Comparison of ENCODE assay signal across 15 cellular contexts in the genomic region with DNA sequence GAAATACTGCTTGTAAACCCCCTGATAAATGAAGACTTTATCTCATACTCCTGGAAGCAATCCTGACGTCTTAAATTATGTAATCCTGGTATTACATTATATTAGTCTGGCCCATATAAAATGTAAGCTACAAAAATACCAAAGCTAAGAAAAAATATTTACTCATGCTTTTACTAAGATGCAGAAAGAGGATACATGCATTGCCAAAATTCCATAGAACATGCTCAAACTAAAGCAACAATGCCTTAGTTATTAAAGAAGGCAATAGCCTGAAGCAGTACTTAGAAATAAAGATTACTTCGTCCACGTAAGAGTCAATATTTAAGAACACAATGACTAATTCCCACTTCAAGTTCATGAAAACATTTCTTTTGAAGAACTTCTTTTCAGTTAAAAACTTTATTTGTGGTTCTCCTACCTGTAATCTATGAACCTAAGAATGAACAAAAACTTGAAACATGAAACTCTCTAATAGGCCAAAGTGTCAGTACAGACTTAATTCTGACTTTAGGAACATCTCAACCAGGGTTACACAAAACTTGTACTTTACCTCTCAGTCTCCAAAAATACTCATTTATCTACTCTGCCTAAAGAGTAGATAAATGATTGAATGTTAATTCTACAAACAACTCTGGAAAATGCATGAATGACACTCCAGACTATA.
A peak's percentile ranks its signal among the peaks of the same experiment; 100 is the strongest.
DNase-seq lines count a peak whose midpoint lies in the region; ATAC-seq and TF ChIP-seq lines count a peak whose summit lies in the region.
"Had no signal": no experiment of that assay in that cellular context is flagged by ENCODE, and none has a peak within 500 bp of the region (broad histone marks: within the 10 kb centered on the region; RNA-seq: fewer than 3 reads in every experiment).

No MANE protein-coding gene starts in this region.

- TF ChIP-seq CTCF in chondrocyte (IDR thresholded peaks at IDR 0.05) (no peak), neural crest cell (conservative IDR thresholded peaks at IDR 0.05) (no peak)

- H3K36me3 Mint-ChIP-seq in chondrocyte (ENCODE audit: low read depth) (peaks cover 8% of the 10 kb centered on the region), neural crest cell (ENCODE audit: low read depth) (peaks cover 6% of the 10 kb centered on the region)

- H3K27ac Mint-ChIP-seq in stimulated activated naive CD8-positive, alpha-beta T cell treated with anti-CD3 and anti-CD28 coated beads, Interleukin-15, amount 100 ng/mL, for 72 hours: no peak overlapping the region
- H3K27ac Mint-ChIP-seq in chondrocyte (ENCODE audit: unreplicated experiment): peak overlapping the region; percentile 82
- H3K27ac Mint-ChIP-seq in neural crest cell (ENCODE audit: unreplicated experiment): peak overlapping the region; percentile 36
- H3K27ac Mint-ChIP-seq: T-helper 2 cell treated with Interferon-gamma antibody and Interleukin-4, amounts not matched to agents 5 μg/mL and 100 μg/mL, for 36 hours had no signal

- H3K4me3 Mint-ChIP-seq in stimulated activated naive CD8-positive, alpha-beta T cell treated with anti-CD3 and anti-CD28 coated beads, Interleukin-15, amount 100 ng/mL, for 72 hours: no peak overlapping the region
- no peak overlapping the region for H3K4me3 Mint-ChIP-seq in chondrocyte (ENCODE audit: unreplicated experiment)
- no peak overlapping the region for H3K4me3 Mint-ChIP-seq in neural crest cell
- H3K4me3 Mint-ChIP-seq: T-helper 2 cell treated with Interferon-gamma antibody and Interleukin-4, amounts not matched to agents 5 μg/mL and 100 μg/mL, for 36 hours had no signal

- ATAC-seq in stimulated activated naive CD8-positive, alpha-beta T cell treated with anti-CD3 and anti-CD28 coated beads, Interleukin-15, amount 100 ng/mL, for 72 hours: peak; percentile 57
- ATAC-seq in stimulated activated naive CD8-positive, alpha-beta T cell treated with anti-CD3 and anti-CD28 coated beads, Interleukin-15, Interleukin-2, amounts not matched to agents 100 U/mL and 50 U/mL, for 24 hours: no peak
- ATAC-seq in GM21390 (IDR thresholded peaks at IDR 0.05; ENCODE audit: unreplicated experiment): no peak
- no peak for ATAC-seq in HG03159 (IDR thresholded peaks at IDR 0.05; ENCODE audit: unreplicated experiment)

- H3K4me1 Mint-ChIP-seq in stimulated activated naive CD8-positive, alpha-beta T cell treated with anti-CD3 and anti-CD28 coated beads, Interleukin-15, amount 100 ng/mL, for 72 hours: no peaks in the 10 kb centered on the region
- H3K4me1 Mint-ChIP-seq in chondrocyte (ENCODE audit: low read depth) (peaks cover 70% of the 10 kb centered on the region), neural crest cell (no peaks in the 10 kb centered on the region)

- no peak for DNase-seq in stimulated activated naive CD8-positive, alpha-beta T cell treated with anti-CD3 and anti-CD28 coated beads, Interleukin-15, amount 100 ng/mL, for 72 hours
- DNase-seq in stimulated activated naive CD8-positive, alpha-beta T cell treated with anti-CD3 and anti-CD28 coated beads, Interleukin-15, Interleukin-2, amounts not matched to agents 100 U/mL and 50 U/mL, for 24 hours: no peak
- DNase-seq in chondrocyte (ENCODE audit: low spot score): no peak
- no peak for DNase-seq in neural crest cell (ENCODE audit: low read depth, low spot score)
- no peak for DNase-seq in cerebellar nuclear complex (lab: John Stamatoyannopoulos, UW)
- DNase-seq in NCI-H1048 (lab: John Stamatoyannopoulos, UW): no peak
- DNase-seq: activated CD4-positive, CD25-positive, alpha-beta regulatory T cell treated with anti-CD3 and anti-CD28 coated beads, Interleukin-2, amount 50 U/mL, for 72 hours; dermis blood vessel endothelial cell; kidney glomerular epithelial cell; midbrain; MM.1S; NCI-H187 had no signal

- H3K27me3 Mint-ChIP-seq in stimulated activated naive CD8-positive, alpha-beta T cell treated with anti-CD3 and anti-CD28 coated beads, Interleukin-15, amount 100 ng/mL, for 72 hours: no peaks in the 10 kb centered on the region
- no peaks in the 10 kb centered on the region for H3K27me3 Mint-ChIP-seq in chondrocyte (ENCODE audit: low read depth)
- H3K27me3 Mint-ChIP-seq in neural crest cell (ENCODE audit: low read depth): no peaks in the 10 kb centered on the region

- no peaks in the 10 kb centered on the region for H3K9me3 Mint-ChIP-seq in stimulated activated naive CD8-positive, alpha-beta T cell treated with anti-CD3 and anti-CD28 coated beads, Interleukin-15, amount 100 ng/mL, for 72 hours
- H3K9me3 Mint-ChIP-seq in chondrocyte (ENCODE audit: low read depth) (no peaks in the 10 kb centered on the region), neural crest cell (no peaks in the 10 kb centered on the region)
- H3K9me3 Mint-ChIP-seq: T-helper 2 cell treated with Interferon-gamma antibody and Interleukin-4, amounts not matched to agents 5 μg/mL and 100 μg/mL, for 36 hours had no signal

Comparison
In these comparisons a context has a peak if more than half of its experiments do, and no peak if none do; other contexts are left out.
1. H3K27ac Mint-ChIP-seq: peak in chondrocyte (single experiment) and neural crest cell (single experiment); none in stimulated activated naive CD8-positive, alpha-beta T cell treated with anti-CD3 and anti-CD28 coated beads, Interleukin-15, amount 100 ng/mL, for 72 hours (0 of 2).